ENCODE assay signal across 18 cellular contexts in the genomic region with DNA sequence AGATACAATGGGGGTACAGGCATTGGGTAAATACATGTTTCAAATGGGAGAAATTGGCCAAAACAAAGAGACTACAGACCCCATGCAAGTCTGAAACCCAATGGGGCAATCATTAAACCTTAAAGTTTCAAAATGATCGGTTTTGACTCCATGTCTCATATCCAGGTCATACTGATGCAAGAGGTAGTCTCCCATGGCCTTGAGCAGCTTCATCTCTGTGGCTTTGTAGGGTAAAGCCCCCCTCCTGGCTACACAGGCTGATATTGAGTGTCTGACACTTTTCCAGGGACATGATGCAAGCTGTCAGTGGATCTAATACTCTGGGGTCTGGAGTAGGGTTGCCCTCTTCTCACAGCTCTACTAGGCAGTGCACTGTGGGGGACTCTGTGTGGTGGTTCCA.
A peak's percentile ranks its signal among the peaks of the same experiment; 100 is the strongest.
DNase-seq lines count a peak whose midpoint lies in the region; ATAC-seq and TF ChIP-seq lines count a peak whose summit lies in the region.
"Had no signal": no experiment of that assay in that cellular context is flagged by ENCODE, and none has a peak within 500 bp of the region (broad histone marks: within the 10 kb centered on the region; RNA-seq: fewer than 3 reads in every experiment).

No MANE protein-coding gene starts in this region.

- ATAC-seq in GM18861 (IDR thresholded peaks at IDR 0.05; ENCODE audit: unreplicated experiment) (peak; percentile 28), GM21423 (IDR thresholded peaks at IDR 0.05; ENCODE audit: unreplicated experiment) (peak; percentile 41), HG02981 (IDR thresholded peaks at IDR 0.05; ENCODE audit: unreplicated experiment) (peak; percentile 41), HG03460 (IDR thresholded peaks at IDR 0.05; ENCODE audit: unreplicated experiment) (no peak)
- ATAC-seq: CD8-positive, alpha-beta T cell; HCT116 had no signal

- H3K36me3 Mint-ChIP-seq in Calu3 (ENCODE audit: insufficient read depth, unreplicated experiment) = no peaks in the 10 kb centered on the region
- no peaks in the 10 kb centered on the region for H3K36me3 Mint-ChIP-seq in activated CD4-positive, alpha-beta T cell treated with anti-CD3 and anti-CD28 coated beads, Interleukin-2, amount 10 ng/mL, durations not matched to agents 7 days and 5 days (ENCODE audit: low read depth)
- H3K36me3 Mint-ChIP-seq: CD4-positive, CD25-positive, alpha-beta regulatory T cell; CD8-positive, alpha-beta T cell had no signal

- POLR2A ChIA-PET in activated CD4-positive, alpha-beta T cell treated with anti-CD3 and anti-CD28 coated beads, Interleukin-2, amount 10 ng/mL, durations not matched to agents 7 days and 5 days (lab: Charles Lee) = no interaction called here

- intact Hi-C loops in Calu3 (cut with micrococcal nuclease; ENCODE audit: unreplicated experiment) = no loop called here

- no TSS peak for BruUV-seq in Calu3 (replicated peaks; lab: Mats Ljungman, UMichigan)

- CTCF ChIA-PET in Calu3 (lab: Charles Lee) = no interaction called here
- CTCF ChIA-PET in activated CD4-positive, alpha-beta T cell treated with anti-CD3 and anti-CD28 coated beads, Interleukin-2, amount 10 ng/mL, durations not matched to agents 7 days and 5 days (lab: Charles Lee) = no interaction called here

- TF ChIP-seq CTCF in Calu3 (IDR thresholded peaks at IDR 0.05; ENCODE audit: unreplicated experiment) = no peak

- no peak overlapping the region for H3K4me3 Mint-ChIP-seq in Calu3 (ENCODE audit: low read depth, unreplicated experiment)
- no peak overlapping the region for H3K4me3 Mint-ChIP-seq in activated CD4-positive, alpha-beta T cell treated with anti-CD3 and anti-CD28 coated beads, Interleukin-2, amount 10 ng/mL, durations not matched to agents 7 days and 5 days
- H3K4me3 Mint-ChIP-seq: B cell; CD4-positive, CD25-positive, alpha-beta regulatory T cell; CD8-positive, alpha-beta T cell; H9 had no signal

- H3K4me1 Mint-ChIP-seq in Calu3 (ENCODE audit: low read depth, unreplicated experiment) = peaks cover 11% of the 10 kb centered on the region
- H3K4me1 Mint-ChIP-seq in activated CD4-positive, alpha-beta T cell treated with anti-CD3 and anti-CD28 coated beads, Interleukin-2, amount 10 ng/mL, durations not matched to agents 7 days and 5 days = no peaks in the 10 kb centered on the region
- H3K4me1 Mint-ChIP-seq: B cell; CD4-positive, CD25-positive, alpha-beta regulatory T cell had no signal

- no peaks in the 10 kb centered on the region for H3K27me3 Mint-ChIP-seq in Calu3 (ENCODE audit: unreplicated experiment)
- no peaks in the 10 kb centered on the region for H3K27me3 Mint-ChIP-seq in activated CD4-positive, alpha-beta T cell treated with anti-CD3 and anti-CD28 coated beads, Interleukin-2, amount 10 ng/mL, durations not matched to agents 7 days and 5 days
- H3K27me3 Mint-ChIP-seq: B cell; CD4-positive, CD25-positive, alpha-beta regulatory T cell had no signal

- H3K9me3 Mint-ChIP-seq in Calu3 (ENCODE audit: low read depth, unreplicated experiment) = peaks cover 8% of the 10 kb centered on the region
- H3K9me3 Mint-ChIP-seq in activated CD4-positive, alpha-beta T cell treated with anti-CD3 and anti-CD28 coated beads, Interleukin-2, amount 10 ng/mL, durations not matched to agents 7 days and 5 days = peaks cover 9% of the 10 kb centered on the region

- DNase-seq in Calu3 (no peak), NCI-H146 treated with DMSO at 0.1 percent for 48 hours (lab: John Stamatoyannopoulos, UW; ENCODE audit: unreplicated experiment) (no peak), NCI-H82 treated with DMSO at 0.1 percent for 48 hours (lab: John Stamatoyannopoulos, UW; ENCODE audit: unreplicated experiment) (no peak)
- DNase-seq in activated CD4-positive, alpha-beta T cell treated with anti-CD3 and anti-CD28 coated beads, Interleukin-2, amount 10 ng/mL, durations not matched to agents 7 days and 5 days = no peak
- DNase-seq: Caco-2; CD4-positive, CD25-positive, alpha-beta regulatory T cell; CD8-positive, alpha-beta T cell; DMS 273 treated with DMSO at 0.1 percent for 48 hours; DMS79; GF-D8; GM23248; H9 had no signal

- peak overlapping the region; percentile 11 for H3K27ac Mint-ChIP-seq in Calu3 (ENCODE audit: unreplicated experiment)
- H3K27ac Mint-ChIP-seq in activated CD4-positive, alpha-beta T cell treated with anti-CD3 and anti-CD28 coated beads, Interleukin-2, amount 10 ng/mL, durations not matched to agents 7 days and 5 days = no peak overlapping the region
- H3K27ac Mint-ChIP-seq: B cell; CD4-positive, CD25-positive, alpha-beta regulatory T cell; CD8-positive, alpha-beta T cell; H9 had no signal
